ENCODE assay signal across 10 cellular contexts in genomic region chr1:204714861-204715511, GRCh38. TPM values are rescaled to one million over a fixed set of nuclear protein-coding genes. Genes with fewer than 3 reads are reported as not detected.
DNase-seq lines count a peak whose midpoint lies in the region; ATAC-seq and TF ChIP-seq lines count a peak whose summit lies in the region.
"Had no signal": no experiment of that assay in that cellular context is flagged by ENCODE, and none has a peak within 500 bp of the region (broad histone marks: within the 10 kb centered on the region; RNA-seq: fewer than 3 reads in every experiment).

No MANE protein-coding gene starts in this region.

- H3K27me3 Mint-ChIP-seq in endothelial cell (ENCODE audit: unreplicated experiment) = peaks cover 5% of the 10 kb centered on the region

- WGBS in suprapubic skin = 66% methylated on average over 12 of the region's 12 CpGs

- H3K27ac ChIP-seq in BLaER1 treated with 17β-estradiol and CSF1 and Interleukin-3, amounts not matched to agents 10 nM and 100 nM = peak overlapping the region in 6 of 11 experiments; percentile 4 to 31 (median 16); a peak in 4 of 22 replicates
- H3K27ac ChIP-seq in uterus (peak overlapping the region in 1 of 2 donors; percentile 64), suprapubic skin (no peak overlapping the region)
- H3K27ac ChIP-seq: cardiac muscle cell had no signal

- H3K27ac Mint-ChIP-seq in endothelial cell (ENCODE audit: unreplicated experiment) = peak overlapping the region; percentile 91

- H3K4me1 ChIP-seq in BLaER1 treated with 17β-estradiol and CSF1 and Interleukin-3, amounts not matched to agents 10 nM and 100 nM = peaks cover 25 to 67% (median 60%) of the 10 kb centered on the region in 10 experiments
- H3K4me1 ChIP-seq in uterus (no peaks in the 10 kb centered on the region), suprapubic skin (no peaks in the 10 kb centered on the region)

- peak overlapping the region in 5 of 11 experiments; percentile 5 to 53 (median 33); a peak in 4 of 22 replicates for H3K9ac ChIP-seq in BLaER1 treated with 17β-estradiol and CSF1 and Interleukin-3, amounts not matched to agents 10 nM and 100 nM

- peak overlapping the region; percentile 20 to 87 (median 72) for H3K4me2 ChIP-seq in BLaER1 treated with 17β-estradiol and CSF1 and Interleukin-3, amounts not matched to agents 10 nM and 100 nM

- intact Hi-C loops in uterus (cut with DNase I; ENCODE audit: low total_unique reads) = no loop called here

- no peaks in the 10 kb centered on the region for H4K20me1 ChIP-seq in BLaER1 treated with 17β-estradiol and CSF1 and Interleukin-3, amounts not matched to agents 10 nM and 100 nM

- peaks cover 0 to 15% (median 0%) of the 10 kb centered on the region in 11 experiments; a peak in 2 of 22 replicates for H3K27me3 ChIP-seq in BLaER1 treated with 17β-estradiol and CSF1 and Interleukin-3, amounts not matched to agents 10 nM and 100 nM
- H3K27me3 ChIP-seq in uterus (peaks cover 0 to 5% of the 10 kb centered on the region in 2 donors), suprapubic skin (peaks cover 61% of the 10 kb centered on the region)

- no peak overlapping the region for H3K4me3 Mint-ChIP-seq in endothelial cell (ENCODE audit: unreplicated experiment)

- DNase-seq in NCI-H446 (lab: John Stamatoyannopoulos, UW) (peak; percentile 31 to 68), endothelial cell (ENCODE audit: low spot score) (peak; percentile 43), uterus (no peak), suprapubic skin (ENCODE audit: low spot score in 2 of 2) (no peak)
- DNase-seq: SW 1271 had no signal

- TF ChIP-seq POLR2A in uterus (IDR thresholded peaks at IDR 0.05) (no peak), suprapubic skin (IDR thresholded peaks at IDR 0.05) (no peak)

- H3K4me3 ChIP-seq in BLaER1 treated with 17β-estradiol and CSF1 and Interleukin-3, amounts not matched to agents 10 nM and 100 nM = peak overlapping the region in 1 of 10 experiments; percentile 17; a peak in 1 of 20 replicates
- no peak overlapping the region for H3K4me3 ChIP-seq in uterus
- H3K4me3 ChIP-seq in suprapubic skin = no peak overlapping the region
- H3K4me3 ChIP-seq: cardiac muscle cell had no signal

- no peaks in the 10 kb centered on the region for H3K36me3 ChIP-seq in BLaER1 treated with 17β-estradiol and CSF1 and Interleukin-3, amounts not matched to agents 10 nM and 100 nM
- H3K36me3 ChIP-seq in uterus (no peaks in the 10 kb centered on the region), suprapubic skin (no peaks in the 10 kb centered on the region)
- H3K36me3 ChIP-seq: cardiac muscle cell had no signal

- no peaks in the 10 kb centered on the region for H3K9me3 Mint-ChIP-seq in endothelial cell (ENCODE audit: unreplicated experiment)

- TF ChIP-seq EP300 in suprapubic skin (IDR thresholded peaks at IDR 0.05) = no peak

- TF ChIP-seq CTCF in endothelial cell (IDR thresholded peaks at IDR 0.05; ENCODE audit: unreplicated experiment) = no peak
- TF ChIP-seq CTCF in uterus (IDR thresholded peaks at IDR 0.05) = no peak
- TF ChIP-seq CTCF in suprapubic skin (IDR thresholded peaks at IDR 0.05) = no peak

- no peaks in the 10 kb centered on the region for H3K36me3 Mint-ChIP-seq in endothelial cell (ENCODE audit: low read depth, unreplicated experiment)

- ATAC-seq in GM19455 (IDR thresholded peaks at IDR 0.05; ENCODE audit: unreplicated experiment) (peak; percentile 74), HG02970 (IDR thresholded peaks at IDR 0.05; ENCODE audit: low FRiP score, unreplicated experiment) (no peak), GM19452 (IDR thresholded peaks at IDR 0.05; ENCODE audit: unreplicated experiment) (no peak)

- H3K9me3 ChIP-seq in BLaER1 treated with 17β-estradiol and CSF1 and Interleukin-3, amounts not matched to agents 10 nM and 100 nM (replicated peaks in 1 of 11) = no peaks in the 10 kb centered on the region
- H3K9me3 ChIP-seq in uterus = no peaks in the 10 kb centered on the region
- H3K9me3 ChIP-seq in suprapubic skin = no peaks in the 10 kb centered on the region

- peaks cover 48% of the 10 kb centered on the region for H3K4me1 Mint-ChIP-seq in endothelial cell (ENCODE audit: unreplicated experiment)

RNA-seq across cellular contexts. Expression of gene LRRN2, which starts 29.4 kb away (rescaled TPM):
- total RNA-seq in endothelial cell (ENCODE audit: unreplicated experiment) (71.1 TPM), uterus (1 to 10 TPM; 1.3 to 5.5 (median 3.9) TPM), suprapubic skin (under 1 TPM; 0.19 to 0.85 (median 0.27) TPM)

Comparison
In these comparisons a context has a peak if more than half of its experiments do, and no peak if none do; other contexts are left out.
1. DNase-seq: peak in NCI-H446 (2 of 2) and endothelial cell (single experiment); none in uterus (0 of 2) and suprapubic skin (0 of 2).
2. RNA of gene LRRN2, which starts 29.4 kb away (total RNA-seq): 71.1 TPM in endothelial cell (single experiment); 1.3 to 5.5 TPM in uterus and 0.19 to 0.85 TPM in suprapubic skin; every median in the first group is over 10 times any median in the second.